Comparison of ENCODE assay signal across 14 cellular contexts in the genomic region with DNA sequence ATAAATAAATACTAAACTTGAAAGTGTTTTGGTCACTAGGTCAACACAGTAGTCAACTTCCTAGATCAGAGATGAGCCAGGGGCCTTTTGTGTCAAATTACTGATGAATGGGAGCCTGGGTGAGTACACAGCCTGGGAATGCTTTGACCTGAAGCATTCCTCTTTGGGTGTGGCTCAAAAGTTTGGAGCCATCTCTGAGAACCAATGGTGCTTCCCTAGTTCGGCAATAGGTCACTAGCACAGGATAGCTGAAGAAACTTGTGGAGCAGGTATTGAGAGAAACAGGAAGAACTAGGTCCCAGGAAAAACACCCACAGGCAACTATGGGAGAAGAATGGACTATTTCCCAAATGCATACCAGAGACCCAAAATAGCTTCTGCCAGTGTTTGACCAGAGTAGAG. TPM values are rescaled to one million over a fixed set of nuclear protein-coding genes. Genes with fewer than 3 reads are reported as not detected.
DNase-seq lines count a peak whose midpoint lies in the region; ATAC-seq and TF ChIP-seq lines count a peak whose summit lies in the region.
"Had no signal": no experiment of that assay in that cellular context is flagged by ENCODE, and none has a peak within 500 bp of the region (broad histone marks: within the 10 kb centered on the region; RNA-seq: fewer than 3 reads in every experiment).

No MANE protein-coding gene starts in this region.

- H3K4me3 ChIP-seq in LNCaP clone FGC (ENCODE audit: low read depth, low read length) (peak overlapping the region; percentile 23), esophagus squamous epithelium (no peak overlapping the region), neural progenitor cell (no peak overlapping the region), HAP-1 (no peak overlapping the region)

- intact Hi-C loops in esophagus squamous epithelium (cut with DNase I), result no loop called here

- H3K9me3 ChIP-seq in esophagus squamous epithelium (no peaks in the 10 kb centered on the region), neural progenitor cell (ENCODE audit: low read depth) (no peaks in the 10 kb centered on the region), HAP-1 (no peaks in the 10 kb centered on the region)

- H3K36me3 Mint-ChIP-seq in neural progenitor cell, result peaks cover 11% of the 10 kb centered on the region

- peak overlapping the region; percentile 63 for H3K4me2 ChIP-seq in neural progenitor cell

- H3K79me2 ChIP-seq in neural progenitor cell (ENCODE audit: low read depth), result peaks cover 95% of the 10 kb centered on the region

- H3K4me3 Mint-ChIP-seq in neural progenitor cell, result no peak overlapping the region
- H3K4me3 Mint-ChIP-seq: activated T-cell treated with anti-CD3 and anti-CD28 coated beads, Interleukin-2, amount 50 U/mL, for 72 hours; CD4-positive, alpha-beta T cell had no signal

- WGBS in esophagus squamous epithelium, 2 donors, result 33 to 36% methylated on average over 1 of the region's 1 CpG

- in situ Hi-C loops in HAP-1 (cut with MboI; ENCODE audit: low sequenced_read_pairs), result no loop called here

- H3K9me3 Mint-ChIP-seq in neural progenitor cell, result no peaks in the 10 kb centered on the region
- H3K9me3 Mint-ChIP-seq: activated T-cell treated with anti-CD3 and anti-CD28 coated beads, Interleukin-2, amount 50 U/mL, for 72 hours; CD4-positive, alpha-beta T cell had no signal

- TF ChIP-seq POLR2A in esophagus squamous epithelium (IDR thresholded peaks at IDR 0.05), result no peak

- H3K4me1 ChIP-seq in esophagus squamous epithelium (peaks cover 12 to 54% (median 22%) of the 10 kb centered on the region in 3 donors), neural progenitor cell (peaks cover 40% of the 10 kb centered on the region), HAP-1 (no peaks in the 10 kb centered on the region; the same call in 1 of the 2 replicates)

- H2AFZ ChIP-seq in neural progenitor cell (replicated peaks), result no peak overlapping the region

- H3K27me3 ChIP-seq in esophagus squamous epithelium, result no peaks in the 10 kb centered on the region
- no peaks in the 10 kb centered on the region for H3K27me3 ChIP-seq in neural progenitor cell
- H3K27me3 ChIP-seq in HAP-1 (ENCODE audit: low read depth), result no peaks in the 10 kb centered on the region

- H3K9ac ChIP-seq in neural progenitor cell, result no peak overlapping the region

- no peak for TF ChIP-seq CTCF in LNCaP clone FGC (IDR thresholded peaks at IDR 0.05; ENCODE audit: control insufficient read depth, extremely low read depth, insufficient read depth)
- TF ChIP-seq CTCF in esophagus squamous epithelium (IDR thresholded peaks at IDR 0.05), result no peak
- no peak for TF ChIP-seq CTCF in neural progenitor cell (IDR thresholded peaks at IDR 0.05)

- no peak overlapping the region for H3K27ac Mint-ChIP-seq in neural progenitor cell
- H3K27ac Mint-ChIP-seq: activated T-cell treated with anti-CD3 and anti-CD28 coated beads, Interleukin-2, amount 50 U/mL, for 72 hours; CD4-positive, alpha-beta T cell had no signal

- H3K4me1 Mint-ChIP-seq in neural progenitor cell, result peaks cover 30% of the 10 kb centered on the region

- H3K27ac ChIP-seq in esophagus squamous epithelium, result peak overlapping the region in 3 of 4 donors; percentile 42 to 74 (median 64)
- H3K27ac ChIP-seq in neural progenitor cell, result peak overlapping the region; percentile 57

- no peaks in the 10 kb centered on the region for H3K27me3 Mint-ChIP-seq in neural progenitor cell (ENCODE audit: insufficient read depth, low read depth)
- H3K27me3 Mint-ChIP-seq: CD4-positive, alpha-beta T cell had no signal

- no peaks in the 10 kb centered on the region for H3K36me3 ChIP-seq in esophagus squamous epithelium
- no peaks in the 10 kb centered on the region for H3K36me3 ChIP-seq in neural progenitor cell
- H3K36me3 ChIP-seq in HAP-1 (replicated peaks), result no peaks in the 10 kb centered on the region

- H4K20me1 ChIP-seq in neural progenitor cell (ENCODE audit: low read depth), result peaks cover 26% of the 10 kb centered on the region

- H3F3A ChIP-seq in neural progenitor cell (ENCODE audit: low read depth), result peaks cover 37% of the 10 kb centered on the region

- ATAC-seq in HG03280 (IDR thresholded peaks at IDR 0.05; ENCODE audit: unreplicated experiment), result no peak
- ATAC-seq: activated CD4-positive, CD25-positive, alpha-beta regulatory T cell treated with anti-CD3 and anti-CD28 coated beads, Interleukin-2, amount 50 U/mL, for 24 hours; activated T-cell treated with anti-CD3 and anti-CD28 coated beads, Interleukin-2, amount 50 U/mL, for 72 hours; Right ventricle myocardium inferior had no signal

- peak; percentile 46 for DNase-seq in EH (ENCODE audit: low read depth)
- peak; percentile 84 for DNase-seq in LNCaP clone FGC (ENCODE audit: low read depth)
- no peak for DNase-seq in esophagus squamous epithelium (lab: John Stamatoyannopoulos, UW)
- DNase-seq in neural progenitor cell (ENCODE audit: low spot score), result peak; percentile 11
- DNase-seq in HAP-1 (ENCODE audit: low spot score in 2 of 2), result no peak
- DNase-seq in KG1 (lab: John Stamatoyannopoulos, UW), result no peak
- DNase-seq in activated gamma-delta T cell treated with Interleukin-2 at 50 U/mL for 16 hours, result no peak
- DNase-seq: activated T-cell treated with anti-CD3 and anti-CD28 coated beads, Interleukin-2, amount 50 U/mL, for 72 hours; CD4-positive, alpha-beta T cell; central memory CD4-positive, alpha-beta T cell; foreskin melanocyte had no signal

RNA-seq across cellular contexts. Expression of a gene that starts 56.6 kb away (rescaled TPM):
- total RNA-seq in esophagus squamous epithelium (10 to 100 TPM in 3 of 4 donors, 1 to 10 TPM in 1; 4.5 to 66.0 (median 24.4) TPM), neural progenitor cell (ENCODE audit: low replicate concordance) (9.0 and 12.9 TPM in 2 replicates)

Comparison
In these comparisons a context has a peak if more than half of its experiments do, and no peak if none do; other contexts are left out.
1. DNase-seq: peak in EH (single experiment), LNCaP clone FGC (single experiment) and neural progenitor cell (single experiment); none in esophagus squamous epithelium (single experiment), HAP-1 (0 of 2), KG1 (single experiment) and activated gamma-delta T cell treated with Interleukin-2 at 50 U/mL for 16 hours (single experiment).